28 cellular contexts compared by ENCODE assay signal in genomic region chr9:111349766-111350165, GRCh38. TPM values are rescaled to one million over a fixed set of nuclear protein-coding genes. Genes with fewer than 3 reads are reported as not detected.
A peak's percentile ranks its signal among the peaks of the same experiment; 100 is the strongest.
DNase-seq lines count a peak whose midpoint lies in the region; ATAC-seq, FAIRE-seq and TF ChIP-seq lines count a peak whose summit lies in the region.
"Had no signal": no experiment of that assay in that cellular context is flagged by ENCODE, and none has a peak within 500 bp of the region (broad histone marks: within the 10 kb centered on the region; RNA-seq: fewer than 3 reads in every experiment).

No MANE protein-coding gene starts in this region.

- H3K4me1 ChIP-seq in body of pancreas (peaks cover 20% of the 10 kb centered on the region), pancreas (peaks cover 7 to 15% (median 8%) of the 10 kb centered on the region in 3 donors)
- H3K4me1 ChIP-seq: neural progenitor cell had no signal

- H3K27me3 ChIP-seq in body of pancreas = no peaks in the 10 kb centered on the region
- peaks cover 0 to 22% (median under 1%) of the 10 kb centered on the region in 4 donors for H3K27me3 ChIP-seq in pancreas
- H3K27me3 ChIP-seq: neural progenitor cell had no signal

- WGBS in body of pancreas, 2 donors = 19 to 20% methylated on average over 5 of the region's 5 CpGs
- WGBS in pancreas, 2 donors = 10 to 12% methylated on average over 5 of the region's 5 CpGs

- no peak for TF ChIP-seq POLR2A in GM12892 (IDR thresholded peaks at IDR 0.05; ENCODE audit: low read depth, low read length)
- no peak for TF ChIP-seq POLR2A in body of pancreas (IDR thresholded peaks at IDR 0.05)

- FAIRE-seq in GM12892 (lab: Jason Lieb, UNC) = peak; percentile 42
- peak; percentile 83 for FAIRE-seq in pancreas (lab: Jason Lieb, UNC)
- FAIRE-seq: endometrium had no signal

- H3K27ac ChIP-seq in body of pancreas = peak overlapping the region in 1 of 4 donors; percentile 65
- H3K27ac ChIP-seq in pancreas = peak overlapping the region in 1 of 4 donors; percentile 9
- H3K27ac ChIP-seq: coronary artery, neural progenitor cell had no signal

- no peak overlapping the region for H3K4me3 ChIP-seq in body of pancreas
- no peak overlapping the region for H3K4me3 ChIP-seq in pancreas
- H3K4me3 ChIP-seq: coronary artery, neural progenitor cell had no signal

- intact Hi-C loops in body of pancreas (cut with DNase I) (no loop called here), pancreas (cut with DNase I) (no loop called here), Right ventricle myocardium superior (cut with DNase I) (no loop called here)

- H3K9me3 ChIP-seq in body of pancreas (no peaks in the 10 kb centered on the region), pancreas (no peaks in the 10 kb centered on the region)

- DNase-seq in GM12892 (ENCODE audit: insufficient read length) (no peak), NCI-H345 treated with DMSO at 0.1 percent for 48 hours (lab: John Stamatoyannopoulos, UW; ENCODE audit: unreplicated experiment) (peak; percentile 7), body of pancreas (no peak), pancreas (no peak), GM19238 (ENCODE audit: insufficient read length, low spot score) (no peak), Right ventricle myocardium superior (no peak), DMS79 treated with DMSO at 0.1 percent for 48 hours (lab: John Stamatoyannopoulos, UW) (no peak)
- DNase-seq: activated CD4-positive, alpha-beta T cell treated with anti-CD3 and anti-CD28 coated beads, Interleukin-2, amount 10 ng/mL, durations not matched to agents 7 days and 5 days; activated CD8-positive, alpha-beta memory T cell treated with anti-CD3 and anti-CD28 coated beads, Interleukin-2, amount 50 U/mL, for 48 hours; activated effector memory CD4-positive, alpha-beta T cell treated with Interleukin-2 at 50 U/mL for 16 hours; CD4-positive, alpha-beta memory T cell; glutamatergic neuron; left ventricle myocardium superior; MM.1S; NCI-H1930; SIG-M5; stimulated activated CD4-positive, alpha-beta T cell treated with anti-CD3 and anti-CD28 coated beads, Interleukin-4, amount 100 ng/mL, for 4 hours; stimulated activated naive CD8-positive, alpha-beta T cell treated with anti-CD3 and anti-CD28 coated beads, Interleukin-15, amount 100 ng/mL, for 72 hours; T-helper 1 cell; trophoblast cell had no signal

- TF ChIP-seq CTCF in body of pancreas (IDR thresholded peaks at IDR 0.05) = no peak
- TF ChIP-seq CTCF in pancreas (IDR thresholded peaks at IDR 0.05) = no peak

- H3K36me3 ChIP-seq in body of pancreas (replicated peaks in 1 of 2; ENCODE audit: insufficient read depth in 1 of 2, low read depth in 2 of 2) (no peaks in the 10 kb centered on the region), pancreas (no peaks in the 10 kb centered on the region)
- H3K36me3 ChIP-seq: neural progenitor cell had no signal

- peak; percentile 56 for ATAC-seq in body of pancreas
- ATAC-seq in pancreas = peak; percentile 55 to 86 (median 76)
- no peak for ATAC-seq in Right ventricle myocardium superior (ENCODE audit: poor library complexity)
- no peak for ATAC-seq in GM21390 (IDR thresholded peaks at IDR 0.05; ENCODE audit: unreplicated experiment)
- ATAC-seq: left ventricle myocardium superior; stimulated activated naive CD8-positive, alpha-beta T cell treated with anti-CD3 and anti-CD28 coated beads, Interleukin-15, amount 100 ng/mL, for 72 hours had no signal

RNA-seq across cellular contexts. Expression of gene OR2K2, which starts 19.7 kb away (rescaled TPM):
- polyA plus RNA-seq in GM12892 (2012; ENCODE audit: missing spikeins) = 0.25 TPM
- total RNA-seq in body of pancreas (not detected), pancreas (not detected), Right ventricle myocardium superior (not detected)
- not detected for polyA plus RNA-seq in pancreas
- total RNA-seq: activated CD4-positive, alpha-beta T cell treated with anti-CD3 and anti-CD28 coated beads, Interleukin-2, amount 10 ng/mL, durations not matched to agents 7 days and 5 days; CD4-positive, alpha-beta memory T cell; Daoy; fibroblast of lung; left ventricle myocardium superior; mucosa of gallbladder; NCI-H460 had no signal
- polyA plus RNA-seq: CD4-positive, alpha-beta memory T cell; fibroblast of lung had no signal

Comparison
In these comparisons a context has a peak if more than half of its experiments do, and no peak if none do; other contexts are left out.
1. ATAC-seq: peak in body of pancreas (single experiment) and pancreas (4 of 4); none in Right ventricle myocardium superior (single experiment) and GM21390 (single experiment).